8 cellular contexts compared by ENCODE assay signal in the genomic region with DNA sequence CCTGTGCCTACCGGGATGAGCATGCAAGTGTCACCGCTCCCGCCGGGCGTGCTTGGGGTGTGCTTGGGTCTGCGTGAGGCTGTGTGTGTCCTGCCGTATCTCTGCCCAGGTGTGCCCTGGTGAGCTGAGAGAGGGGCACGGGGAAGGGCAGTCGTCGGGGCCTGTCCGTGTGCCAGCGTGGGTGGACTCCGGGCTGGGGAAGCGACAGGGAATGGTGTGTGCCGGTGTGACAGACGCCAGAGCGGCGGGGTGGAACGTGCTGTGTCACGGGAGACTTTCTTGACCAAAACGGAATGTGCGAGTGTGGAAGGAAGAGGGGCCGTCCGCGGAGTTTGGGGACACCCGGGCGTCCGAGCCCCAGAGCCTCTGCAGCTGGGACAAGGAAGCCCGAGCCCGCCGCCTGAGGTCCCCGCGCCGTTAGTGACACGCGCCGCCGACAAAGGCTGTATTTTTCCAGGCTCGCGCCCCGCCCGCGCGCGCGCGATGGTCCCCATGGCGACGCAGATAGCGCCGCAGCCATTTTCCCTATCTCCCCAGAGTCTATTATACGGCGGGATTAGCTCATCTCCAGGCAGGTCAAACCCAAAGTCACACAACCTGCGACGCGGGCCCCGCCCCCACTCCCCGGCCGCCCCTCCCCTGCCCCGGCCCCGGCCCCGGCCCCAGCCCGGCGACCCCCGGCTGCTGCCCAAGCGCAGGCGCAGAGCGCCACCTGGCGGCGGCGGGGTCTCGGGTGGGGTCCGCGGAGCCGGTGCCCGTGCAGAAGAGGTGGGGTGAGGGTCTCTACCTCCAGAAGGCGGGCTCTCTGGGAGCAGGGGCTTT. TPM values are rescaled to one million over a fixed set of nuclear protein-coding genes. Genes with fewer than 3 reads are reported as not detected.
A peak's percentile ranks its signal among the peaks of the same experiment; 100 is the strongest.
DNase-seq lines count a peak whose midpoint lies in the region; ATAC-seq and TF ChIP-seq lines count a peak whose summit lies in the region.

No MANE protein-coding gene starts in this region.

- POLR2A ChIA-PET in AG04449 (lab: Yijun Ruan, JAX): interaction anchor here (0.6 to 1.4 kb wide), 2 partner anchors 10 to 67 kb away, joined by 4 read pairs; no protein-coding TSS in a partner anchor

- peak; percentile 71 for ATAC-seq in memory B cell (ENCODE audit: low read depth)

- no peaks in the 10 kb centered on the region for H3K9me3 Mint-ChIP-seq in activated CD4-positive, alpha-beta T cell treated with anti-CD3 and anti-CD28 coated beads, Interleukin-2, amount 10 ng/mL, durations not matched to agents 24 days and 14 days
- H3K9me3 Mint-ChIP-seq in memory B cell: no peaks in the 10 kb centered on the region

- peaks cover 2% of the 10 kb centered on the region for H3K4me1 Mint-ChIP-seq in activated CD4-positive, alpha-beta T cell treated with anti-CD3 and anti-CD28 coated beads, Interleukin-2, amount 10 ng/mL, durations not matched to agents 24 days and 14 days
- H3K4me1 Mint-ChIP-seq in memory B cell: peaks cover 5% of the 10 kb centered on the region

- H3K4me3 Mint-ChIP-seq in activated CD4-positive, alpha-beta T cell treated with anti-CD3 and anti-CD28 coated beads, Interleukin-2, amount 10 ng/mL, durations not matched to agents 24 days and 14 days: peak overlapping the region; percentile 76
- H3K4me3 Mint-ChIP-seq in memory B cell: peak overlapping the region; percentile 71

- no peaks in the 10 kb centered on the region for H3K36me3 Mint-ChIP-seq in activated CD4-positive, alpha-beta T cell treated with anti-CD3 and anti-CD28 coated beads, Interleukin-2, amount 10 ng/mL, durations not matched to agents 24 days and 14 days (ENCODE audit: low read depth)
- peaks cover 2% of the 10 kb centered on the region for H3K36me3 Mint-ChIP-seq in memory B cell

- peak overlapping the region; percentile 57 for H3K4me3 ChIP-seq in AG04449 (ENCODE audit: low read depth, low read length)

- no peak for DNase-seq in AG04449 (ENCODE audit: low read depth, low spot score)
- DNase-seq in GM20000 (ENCODE audit: low spot score): peak; percentile 85
- peak; percentile 29 for DNase-seq in NCI-H510A treated with DMSO at 0.1 percent for 48 hours (lab: John Stamatoyannopoulos, UW)
- peak; percentile 91 for DNase-seq in activated CD4-positive, alpha-beta T cell treated with anti-CD3 and anti-CD28 coated beads, Interleukin-2, amount 10 ng/mL, durations not matched to agents 24 days and 14 days
- peak; percentile 70 for DNase-seq in dermis blood vessel endothelial cell
- DNase-seq in memory B cell (ENCODE audit: low spot score in 2 of 2): peak; percentile 54 to 68
- peak; percentile 28 for DNase-seq in stimulated activated CD8-positive, alpha-beta memory T cell treated with anti-CD3 and anti-CD28 coated beads, Interleukin-15, amount 100 ng/mL, for 1 hour (ENCODE audit: low read depth)
- DNase-seq in amniotic stem cell (lab: John Stamatoyannopoulos, UW): no peak

- intact Hi-C loops in activated CD4-positive, alpha-beta T cell treated with anti-CD3 and anti-CD28 coated beads, Interleukin-2, amount 10 ng/mL, durations not matched to agents 24 days and 14 days (cut with micrococcal nuclease): loop anchor here (1.0 to 10.0 kb wide), 4 partner anchors 71 to 1107 kb away; partner anchors contain the start of gene PLXND1

- H3K27me3 Mint-ChIP-seq in activated CD4-positive, alpha-beta T cell treated with anti-CD3 and anti-CD28 coated beads, Interleukin-2, amount 10 ng/mL, durations not matched to agents 24 days and 14 days: peaks cover 63% of the 10 kb centered on the region
- H3K27me3 Mint-ChIP-seq in memory B cell: peaks cover 35% of the 10 kb centered on the region

- CTCF ChIA-PET in AG04449 (lab: Yijun Ruan, JAX): interaction anchor here (0.6 to 5.3 kb wide), 37 partner anchors 8 to 423 kb away, joined by 3 to 64 read pairs (median 4); no protein-coding TSS in a partner anchor

- peak overlapping the region; percentile 7 for H3K27ac Mint-ChIP-seq in activated CD4-positive, alpha-beta T cell treated with anti-CD3 and anti-CD28 coated beads, Interleukin-2, amount 10 ng/mL, durations not matched to agents 24 days and 14 days
- no peak overlapping the region for H3K27ac Mint-ChIP-seq in memory B cell

- TF ChIP-seq CTCF in AG04449 (IDR thresholded peaks at IDR 0.05; ENCODE audit: insufficient read depth, low read length, missing control alignments): peak; percentile 79
- peak; percentile 86 for TF ChIP-seq CTCF in GM20000 (IDR thresholded peaks at IDR 0.05; ENCODE audit: extremely low read depth, missing control alignments)

RNA-seq across cellular contexts. Expression of gene GATA2, which starts 4.5 kb away (rescaled TPM):
- not detected in 2 replicates for total RNA-seq in activated CD4-positive, alpha-beta T cell treated with anti-CD3 and anti-CD28 coated beads, Interleukin-2, amount 10 ng/mL, durations not matched to agents 24 days and 14 days
- 12.9 and 25.0 TPM in 2 replicates for total RNA-seq in dermis blood vessel endothelial cell

RNA-seq across cellular contexts. Expression of gene DNAJB8, which starts 30.8 kb away (rescaled TPM):
- not detected in 2 replicates for total RNA-seq in activated CD4-positive, alpha-beta T cell treated with anti-CD3 and anti-CD28 coated beads, Interleukin-2, amount 10 ng/mL, durations not matched to agents 24 days and 14 days
- total RNA-seq in dermis blood vessel endothelial cell: not detected in 2 replicates

Comparison
In these comparisons a context has a peak if more than half of its experiments do, and no peak if none do; other contexts are left out.
1. DNase-seq: peak in GM20000 (single experiment), NCI-H510A treated with DMSO at 0.1 percent for 48 hours (single experiment), activated CD4-positive, alpha-beta T cell treated with anti-CD3 and anti-CD28 coated beads, Interleukin-2, amount 10 ng/mL, durations not matched to agents 24 days and 14 days (single experiment), dermis blood vessel endothelial cell (single experiment), memory B cell (2 of 2) and stimulated activated CD8-positive, alpha-beta memory T cell treated with anti-CD3 and anti-CD28 coated beads, Interleukin-15, amount 100 ng/mL, for 1 hour (single experiment); none in AG04449 (single experiment) and amniotic stem cell (single experiment).
2. RNA of gene GATA2, which starts 4.5 kb away (total RNA-seq): 12.9 to 25.0 TPM in dermis blood vessel endothelial cell; not detected in activated CD4-positive, alpha-beta T cell treated with anti-CD3 and anti-CD28 coated beads, Interleukin-2, amount 10 ng/mL, durations not matched to agents 24 days and 14 days; every median in the first group is over 10 times any median in the second.